Comparison of ENCODE assay signal across 2 cellular contexts in the genomic region with DNA sequence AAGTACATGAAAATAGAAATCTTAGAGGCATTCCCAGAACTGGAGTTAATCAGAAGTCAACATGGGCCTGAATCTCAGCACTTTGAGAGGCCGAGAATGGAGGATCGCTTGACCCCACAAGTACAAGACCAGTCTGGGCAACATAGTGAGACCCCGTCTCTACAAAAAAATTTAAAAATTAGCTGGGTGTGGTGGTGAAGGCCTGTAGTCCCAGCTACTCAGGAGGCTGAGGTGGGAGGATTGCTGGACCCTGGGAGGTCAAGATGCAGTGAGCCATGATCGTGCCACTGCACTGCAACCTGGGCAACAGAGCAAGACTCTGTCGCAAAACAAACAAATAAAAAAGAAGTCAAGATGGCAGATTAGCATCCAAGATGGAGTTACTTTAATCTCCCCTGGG.
TF ChIP-seq lines count a peak whose summit lies in the region.

No MANE protein-coding gene starts in this region.

TF ChIP-seq in HEK293, 187 proteins besides CTCF, POLR2A, EP300 and RAD21:
- TF ChIP-seq ZNF223 (tag by site-specific recombination; IDR thresholded peaks at IDR 0.05) = no peak
- TF ChIP-seq ZNF785 (tag by site-specific recombination; IDR thresholded peaks at IDR 0.05) = no peak
- no peak for TF ChIP-seq ZNF670 (tag by site-specific recombination; IDR thresholded peaks at IDR 0.05; ENCODE audit: low read depth)
- TF ChIP-seq BCL11A (tag by site-specific recombination; IDR thresholded peaks at IDR 0.05; ENCODE audit: low read depth) = no peak
- TF ChIP-seq, protein P1, sequence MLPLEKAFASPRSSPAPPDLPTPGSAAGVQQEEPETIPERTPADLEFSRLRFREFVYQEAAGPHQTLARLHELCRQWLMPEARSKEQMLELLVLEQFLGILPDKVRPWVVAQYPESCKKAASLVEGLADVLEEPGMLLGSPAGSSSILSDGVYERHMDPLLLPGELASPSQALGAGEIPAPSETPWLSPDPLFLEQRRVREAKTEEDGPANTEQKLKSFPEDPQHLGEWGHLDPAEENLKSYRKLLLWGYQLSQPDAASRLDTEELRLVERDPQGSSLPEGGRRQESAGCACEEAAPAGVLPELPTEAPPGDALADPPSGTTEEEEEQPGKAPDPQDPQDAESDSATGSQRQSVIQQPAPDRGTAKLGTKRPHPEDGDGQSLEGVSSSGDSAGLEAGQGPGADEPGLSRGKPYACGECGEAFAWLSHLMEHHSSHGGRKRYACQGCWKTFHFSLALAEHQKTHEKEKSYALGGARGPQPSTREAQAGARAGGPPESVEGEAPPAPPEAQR (tag by site-specific recombination; IDR thresholded peaks at IDR 0.05) = no peak
- TF ChIP-seq BCL11B (tag by site-specific recombination; IDR thresholded peaks at IDR 0.05; ENCODE audit: low read depth) = no peak
- peak; percentile 96 for TF ChIP-seq ZNF121 (tag by site-specific recombination; IDR thresholded peaks at IDR 0.05)
- no peak for TF ChIP-seq ZNF600 (tag by site-specific recombination; IDR thresholded peaks at IDR 0.05)
- TF ChIP-seq ZNF629 (tag by site-specific recombination; IDR thresholded peaks at IDR 0.05) = no peak
- 0 out of 2 replicates have a peak, but pooled peaks have one; percentile 23 for TF ChIP-seq YY2 (tag by site-specific recombination; IDR thresholded peaks at IDR 0.05)
- 0 out of 2 replicates have a peak, but pooled peaks have one; percentile 16 for TF ChIP-seq GLIS1 (tag by site-specific recombination; IDR thresholded peaks at IDR 0.05)
- TF ChIP-seq ZNF544 (tag by site-specific recombination; IDR thresholded peaks at IDR 0.05) = 0 out of 2 replicates have a peak, but pooled peaks have one; percentile 10
- no peak for TF ChIP-seq MEIS1 (CRISPR knock-in tag; IDR thresholded peaks at IDR 0.05; ENCODE audit: borderline replicate concordance)
- no peak for TF ChIP-seq ZNF175 (tag by site-specific recombination; IDR thresholded peaks at IDR 0.05)
- TF ChIP-seq, protein P2, sequence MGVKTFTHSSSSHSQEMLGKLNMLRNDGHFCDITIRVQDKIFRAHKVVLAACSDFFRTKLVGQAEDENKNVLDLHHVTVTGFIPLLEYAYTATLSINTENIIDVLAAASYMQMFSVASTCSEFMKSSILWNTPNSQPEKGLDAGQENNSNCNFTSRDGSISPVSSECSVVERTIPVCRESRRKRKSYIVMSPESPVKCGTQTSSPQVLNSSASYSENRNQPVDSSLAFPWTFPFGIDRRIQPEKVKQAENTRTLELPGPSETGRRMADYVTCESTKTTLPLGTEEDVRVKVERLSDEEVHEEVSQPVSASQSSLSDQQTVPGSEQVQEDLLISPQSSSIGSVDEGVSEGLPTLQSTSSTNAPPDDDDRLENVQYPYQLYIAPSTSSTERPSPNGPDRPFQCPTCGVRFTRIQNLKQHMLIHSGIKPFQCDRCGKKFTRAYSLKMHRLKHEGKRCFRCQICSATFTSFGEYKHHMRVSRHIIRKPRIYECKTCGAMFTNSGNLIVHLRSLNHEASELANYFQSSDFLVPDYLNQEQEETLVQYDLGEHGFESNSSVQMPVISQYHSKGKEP (tag by site-specific recombination; IDR thresholded peaks at IDR 0.05) = no peak

TF ChIP-seq in K562, 482 proteins besides CTCF, POLR2A, EP300 and RAD21:
- TF ChIP-seq UBTF (IDR thresholded peaks at IDR 0.05; ENCODE audit: borderline replicate concordance in 1 of 2, low read depth in 2 of 2, low read length in 2 of 2) (no peak), PYGO2 (tag; IDR thresholded peaks at IDR 0.05) (no peak), FOXA3 (CRISPR knock-in tag; conservative IDR thresholded peaks at IDR 0.05 in 1 of 2, IDR thresholded peaks at IDR 0.05 in 1 of 2) (no peak), ZNF121 (CRISPR knock-in tag; conservative IDR thresholded peaks at IDR 0.05) (0 out of 2 replicates have a peak, but pooled peaks have one; percentile 4), REST (CRISPR knock-in tag; IDR thresholded peaks at IDR 0.05; ENCODE audit: low read depth) (no peak), CTBP1 (IDR thresholded peaks at IDR 0.05; ENCODE audit: borderline replicate concordance) (no peak), RBM25 (IDR thresholded peaks at IDR 0.05; ENCODE audit: low read depth, low read length, severe bottlenecking) (no peak), ZNF217 (CRISPR knock-in tag; IDR thresholded peaks at IDR 0.05) (no peak)
- TF ChIP-seq, protein P3, sequence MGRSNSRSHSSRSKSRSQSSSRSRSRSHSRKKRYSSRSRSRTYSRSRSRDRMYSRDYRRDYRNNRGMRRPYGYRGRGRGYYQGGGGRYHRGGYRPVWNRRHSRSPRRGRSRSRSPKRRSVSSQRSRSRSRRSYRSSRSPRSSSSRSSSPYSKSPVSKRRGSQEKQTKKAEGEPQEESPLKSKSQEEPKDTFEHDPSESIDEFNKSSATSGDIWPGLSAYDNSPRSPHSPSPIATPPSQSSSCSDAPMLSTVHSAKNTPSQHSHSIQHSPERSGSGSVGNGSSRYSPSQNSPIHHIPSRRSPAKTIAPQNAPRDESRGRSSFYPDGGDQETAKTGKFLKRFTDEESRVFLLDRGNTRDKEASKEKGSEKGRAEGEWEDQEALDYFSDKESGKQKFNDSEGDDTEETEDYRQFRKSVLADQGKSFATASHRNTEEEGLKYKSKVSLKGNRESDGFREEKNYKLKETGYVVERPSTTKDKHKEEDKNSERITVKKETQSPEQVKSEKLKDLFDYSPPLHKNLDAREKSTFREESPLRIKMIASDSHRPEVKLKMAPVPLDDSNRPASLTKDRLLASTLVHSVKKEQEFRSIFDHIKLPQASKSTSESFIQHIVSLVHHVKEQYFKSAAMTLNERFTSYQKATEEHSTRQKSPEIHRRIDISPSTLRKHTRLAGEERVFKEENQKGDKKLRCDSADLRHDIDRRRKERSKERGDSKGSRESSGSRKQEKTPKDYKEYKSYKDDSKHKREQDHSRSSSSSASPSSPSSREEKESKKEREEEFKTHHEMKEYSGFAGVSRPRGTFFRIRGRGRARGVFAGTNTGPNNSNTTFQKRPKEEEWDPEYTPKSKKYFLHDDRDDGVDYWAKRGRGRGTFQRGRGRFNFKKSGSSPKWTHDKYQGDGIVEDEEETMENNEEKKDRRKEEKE (IDR thresholded peaks at IDR 0.05; ENCODE audit: borderline replicate concordance in 1 of 2, control insufficient read depth in 1 of 2, low read depth in 2 of 2, low read length in 1 of 2) = no peak
